1 cellular context compared by ENCODE assay signal in the genomic region with DNA sequence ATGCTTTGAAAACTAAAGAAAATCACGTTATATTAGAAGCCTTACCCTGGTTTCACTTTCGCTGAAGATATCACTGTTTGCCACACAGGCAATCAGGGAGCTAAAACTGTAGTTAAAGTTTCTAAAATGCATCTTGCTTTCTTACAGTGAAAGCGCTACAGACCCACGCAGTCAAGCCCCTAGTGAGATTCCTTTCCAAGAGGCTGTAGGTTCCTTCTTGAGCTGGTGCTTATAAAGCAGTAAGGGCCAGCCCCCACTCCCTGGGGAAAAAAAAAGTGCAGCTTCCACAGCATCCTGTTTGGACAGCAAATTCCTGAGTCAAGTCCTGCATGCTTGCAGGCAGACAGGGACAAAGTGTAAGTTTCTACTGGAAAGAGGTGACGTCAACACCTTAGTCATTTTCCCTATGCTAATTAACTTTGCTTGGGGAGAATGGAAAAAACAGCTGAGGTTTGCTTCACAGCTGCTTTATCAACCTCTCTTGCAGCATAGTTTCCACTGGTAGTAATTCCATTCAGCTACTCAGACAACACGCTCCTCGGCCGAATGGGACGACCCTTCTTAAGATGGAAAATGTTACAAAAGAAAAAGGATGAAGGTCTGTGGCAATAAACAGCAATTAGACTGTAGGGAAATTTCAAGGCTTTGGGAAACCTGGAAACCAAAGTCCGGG.
TF ChIP-seq lines count a peak whose summit lies in the region.

No MANE protein-coding gene starts in this region.

TF ChIP-seq in HepG2, 621 proteins besides CTCF, POLR2A, EP300 and RAD21 (continued from another document and continues in another):
- no peak for TF ChIP-seq ZNF326 (CRISPR knock-in tag; IDR thresholded peaks at IDR 0.05; ENCODE audit: borderline replicate concordance)
- peak; percentile 69 for TF ChIP-seq SALL1 (CRISPR knock-in tag; IDR thresholded peaks at IDR 0.05)
- peak; percentile 62; the same call in 1 of the 2 replicates for TF ChIP-seq ZNF331 (CRISPR knock-in tag; IDR thresholded peaks at IDR 0.05)
- TF ChIP-seq, protein P1, sequence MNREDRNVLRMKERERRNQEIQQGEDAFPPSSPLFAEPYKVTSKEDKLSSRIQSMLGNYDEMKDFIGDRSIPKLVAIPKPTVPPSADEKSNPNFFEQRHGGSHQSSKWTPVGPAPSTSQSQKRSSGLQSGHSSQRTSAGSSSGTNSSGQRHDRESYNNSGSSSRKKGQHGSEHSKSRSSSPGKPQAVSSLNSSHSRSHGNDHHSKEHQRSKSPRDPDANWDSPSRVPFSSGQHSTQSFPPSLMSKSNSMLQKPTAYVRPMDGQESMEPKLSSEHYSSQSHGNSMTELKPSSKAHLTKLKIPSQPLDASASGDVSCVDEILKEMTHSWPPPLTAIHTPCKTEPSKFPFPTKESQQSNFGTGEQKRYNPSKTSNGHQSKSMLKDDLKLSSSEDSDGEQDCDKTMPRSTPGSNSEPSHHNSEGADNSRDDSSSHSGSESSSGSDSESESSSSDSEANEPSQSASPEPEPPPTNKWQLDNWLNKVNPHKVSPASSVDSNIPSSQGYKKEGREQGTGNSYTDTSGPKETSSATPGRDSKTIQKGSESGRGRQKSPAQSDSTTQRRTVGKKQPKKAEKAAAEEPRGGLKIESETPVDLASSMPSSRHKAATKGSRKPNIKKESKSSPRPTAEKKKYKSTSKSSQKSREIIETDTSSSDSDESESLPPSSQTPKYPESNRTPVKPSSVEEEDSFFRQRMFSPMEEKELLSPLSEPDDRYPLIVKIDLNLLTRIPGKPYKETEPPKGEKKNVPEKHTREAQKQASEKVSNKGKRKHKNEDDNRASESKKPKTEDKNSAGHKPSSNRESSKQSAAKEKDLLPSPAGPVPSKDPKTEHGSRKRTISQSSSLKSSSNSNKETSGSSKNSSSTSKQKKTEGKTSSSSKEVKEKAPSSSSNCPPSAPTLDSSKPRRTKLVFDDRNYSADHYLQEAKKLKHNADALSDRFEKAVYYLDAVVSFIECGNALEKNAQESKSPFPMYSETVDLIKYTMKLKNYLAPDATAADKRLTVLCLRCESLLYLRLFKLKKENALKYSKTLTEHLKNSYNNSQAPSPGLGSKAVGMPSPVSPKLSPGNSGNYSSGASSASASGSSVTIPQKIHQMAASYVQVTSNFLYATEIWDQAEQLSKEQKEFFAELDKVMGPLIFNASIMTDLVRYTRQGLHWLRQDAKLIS (CRISPR knock-in tag; IDR thresholded peaks at IDR 0.05): peak; percentile 57; the same call in 1 of the 2 replicates
- no peak for TF ChIP-seq IKZF1 (IDR thresholded peaks at IDR 0.05)
- peak; percentile 80 for TF ChIP-seq ELF3 (CRISPR knock-in tag; IDR thresholded peaks at IDR 0.05)
- TF ChIP-seq CEBPG (CRISPR knock-in tag; IDR thresholded peaks at IDR 0.05): peak; percentile 67
- no peak for TF ChIP-seq SOX6 (IDR thresholded peaks at IDR 0.05)
- peak; percentile 86 for TF ChIP-seq SOX6 (CRISPR knock-in tag; IDR thresholded peaks at IDR 0.05)
- TF ChIP-seq ZNF136 (CRISPR knock-in tag; IDR thresholded peaks at IDR 0.05; ENCODE audit: low read depth): no peak
- TF ChIP-seq HMG20B (CRISPR knock-in tag; conservative IDR thresholded peaks at IDR 0.05): 0 out of 2 replicates have a peak, but pooled peaks have one; percentile 28
- TF ChIP-seq, protein P2, sequence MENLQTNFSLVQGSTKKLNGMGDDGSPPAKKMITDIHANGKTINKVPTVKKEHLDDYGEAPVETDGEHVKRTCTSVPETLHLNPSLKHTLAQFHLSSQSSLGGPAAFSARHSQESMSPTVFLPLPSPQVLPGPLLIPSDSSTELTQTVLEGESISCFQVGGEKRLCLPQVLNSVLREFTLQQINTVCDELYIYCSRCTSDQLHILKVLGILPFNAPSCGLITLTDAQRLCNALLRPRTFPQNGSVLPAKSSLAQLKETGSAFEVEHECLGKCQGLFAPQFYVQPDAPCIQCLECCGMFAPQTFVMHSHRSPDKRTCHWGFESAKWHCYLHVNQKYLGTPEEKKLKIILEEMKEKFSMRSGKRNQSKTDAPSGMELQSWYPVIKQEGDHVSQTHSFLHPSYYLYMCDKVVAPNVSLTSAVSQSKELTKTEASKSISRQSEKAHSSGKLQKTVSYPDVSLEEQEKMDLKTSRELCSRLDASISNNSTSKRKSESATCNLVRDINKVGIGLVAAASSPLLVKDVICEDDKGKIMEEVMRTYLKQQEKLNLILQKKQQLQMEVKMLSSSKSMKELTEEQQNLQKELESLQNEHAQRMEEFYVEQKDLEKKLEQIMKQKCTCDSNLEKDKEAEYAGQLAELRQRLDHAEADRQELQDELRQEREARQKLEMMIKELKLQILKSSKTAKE (CRISPR knock-in tag; IDR thresholded peaks at IDR 0.05; ENCODE audit: borderline replicate concordance): no peak
- TF ChIP-seq, protein P3, sequence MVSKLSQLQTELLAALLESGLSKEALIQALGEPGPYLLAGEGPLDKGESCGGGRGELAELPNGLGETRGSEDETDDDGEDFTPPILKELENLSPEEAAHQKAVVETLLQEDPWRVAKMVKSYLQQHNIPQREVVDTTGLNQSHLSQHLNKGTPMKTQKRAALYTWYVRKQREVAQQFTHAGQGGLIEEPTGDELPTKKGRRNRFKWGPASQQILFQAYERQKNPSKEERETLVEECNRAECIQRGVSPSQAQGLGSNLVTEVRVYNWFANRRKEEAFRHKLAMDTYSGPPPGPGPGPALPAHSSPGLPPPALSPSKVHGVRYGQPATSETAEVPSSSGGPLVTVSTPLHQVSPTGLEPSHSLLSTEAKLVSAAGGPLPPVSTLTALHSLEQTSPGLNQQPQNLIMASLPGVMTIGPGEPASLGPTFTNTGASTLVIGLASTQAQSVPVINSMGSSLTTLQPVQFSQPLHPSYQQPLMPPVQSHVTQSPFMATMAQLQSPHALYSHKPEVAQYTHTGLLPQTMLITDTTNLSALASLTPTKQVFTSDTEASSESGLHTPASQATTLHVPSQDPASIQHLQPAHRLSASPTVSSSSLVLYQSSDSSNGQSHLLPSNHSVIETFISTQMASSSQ (IDR thresholded peaks at IDR 0.05; ENCODE audit: low read depth): peak; percentile 62; the same call in 1 of the 2 replicates
- TF ChIP-seq, protein P3 (CRISPR knock-in tag; IDR thresholded peaks at IDR 0.05; ENCODE audit: borderline replicate concordance): no peak; the same call in 1 of the 2 replicates
- TF ChIP-seq ZNF207 (IDR thresholded peaks at IDR 0.05; ENCODE audit: borderline replicate concordance): no peak
- no peak for TF ChIP-seq ZFP37 (CRISPR knock-in tag; IDR thresholded peaks at IDR 0.05; ENCODE audit: borderline replicate concordance)
- TF ChIP-seq ZBTB42 (CRISPR knock-in tag; IDR thresholded peaks at IDR 0.05): no peak
- 0 out of 2 replicates have a peak, but pooled peaks have one; percentile 30 for TF ChIP-seq SOX13 (IDR thresholded peaks at IDR 0.05)
- peak in 1 of 2 experiments; percentile 87; a peak in 2 of 4 replicates for TF ChIP-seq SOX13 (CRISPR knock-in tag; conservative IDR thresholded peaks at IDR 0.05 in 1 of 2, IDR thresholded peaks at IDR 0.05 in 1 of 2)
- peak; percentile 46; the same call in 1 of the 2 replicates for TF ChIP-seq PHF8 (CRISPR knock-in tag; IDR thresholded peaks at IDR 0.05)
- TF ChIP-seq, protein P4, sequence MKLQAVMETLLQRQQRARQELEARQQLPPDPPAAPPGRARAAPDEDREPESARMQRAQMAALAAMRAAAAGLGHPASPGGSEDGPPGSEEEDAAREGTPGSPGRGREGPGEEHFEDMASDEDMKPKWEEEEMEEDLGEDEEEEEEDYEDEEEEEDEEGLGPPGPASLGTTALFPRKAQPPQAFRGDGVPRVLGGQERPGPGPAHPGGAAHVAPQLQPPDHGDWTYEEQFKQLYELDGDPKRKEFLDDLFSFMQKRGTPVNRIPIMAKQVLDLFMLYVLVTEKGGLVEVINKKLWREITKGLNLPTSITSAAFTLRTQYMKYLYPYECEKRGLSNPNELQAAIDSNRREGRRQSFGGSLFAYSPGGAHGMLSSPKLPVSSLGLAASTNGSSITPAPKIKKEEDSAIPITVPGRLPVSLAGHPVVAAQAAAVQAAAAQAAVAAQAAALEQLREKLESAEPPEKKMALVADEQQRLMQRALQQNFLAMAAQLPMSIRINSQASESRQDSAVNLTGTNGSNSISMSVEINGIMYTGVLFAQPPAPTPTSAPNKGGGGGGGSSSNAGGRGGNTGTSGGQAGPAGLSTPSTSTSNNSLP (IDR thresholded peaks at IDR 0.05; ENCODE audit: low read depth, low read length): peak; percentile 67; the same call in 1 of the 2 replicates
- TF ChIP-seq ZNF530 (CRISPR knock-in tag; IDR thresholded peaks at IDR 0.05; ENCODE audit: low read depth): no peak
- no peak for TF ChIP-seq HNRNPL (IDR thresholded peaks at IDR 0.05; ENCODE audit: low read depth, low read length)
- TF ChIP-seq, protein P5, sequence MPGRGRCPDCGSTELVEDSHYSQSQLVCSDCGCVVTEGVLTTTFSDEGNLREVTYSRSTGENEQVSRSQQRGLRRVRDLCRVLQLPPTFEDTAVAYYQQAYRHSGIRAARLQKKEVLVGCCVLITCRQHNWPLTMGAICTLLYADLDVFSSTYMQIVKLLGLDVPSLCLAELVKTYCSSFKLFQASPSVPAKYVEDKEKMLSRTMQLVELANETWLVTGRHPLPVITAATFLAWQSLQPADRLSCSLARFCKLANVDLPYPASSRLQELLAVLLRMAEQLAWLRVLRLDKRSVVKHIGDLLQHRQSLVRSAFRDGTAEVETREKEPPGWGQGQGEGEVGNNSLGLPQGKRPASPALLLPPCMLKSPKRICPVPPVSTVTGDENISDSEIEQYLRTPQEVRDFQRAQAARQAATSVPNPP (CRISPR knock-in tag; IDR thresholded peaks at IDR 0.05): no peak
- no peak for TF ChIP-seq ESRRA (CRISPR knock-in tag; IDR thresholded peaks at IDR 0.05; ENCODE audit: low read depth)
- TF ChIP-seq ZNF296 (CRISPR knock-in tag; conservative IDR thresholded peaks at IDR 0.05): no peak
- TF ChIP-seq PHB2 (IDR thresholded peaks at IDR 0.05; ENCODE audit: partially characterized antibody): no peak
- TF ChIP-seq, protein P6, sequence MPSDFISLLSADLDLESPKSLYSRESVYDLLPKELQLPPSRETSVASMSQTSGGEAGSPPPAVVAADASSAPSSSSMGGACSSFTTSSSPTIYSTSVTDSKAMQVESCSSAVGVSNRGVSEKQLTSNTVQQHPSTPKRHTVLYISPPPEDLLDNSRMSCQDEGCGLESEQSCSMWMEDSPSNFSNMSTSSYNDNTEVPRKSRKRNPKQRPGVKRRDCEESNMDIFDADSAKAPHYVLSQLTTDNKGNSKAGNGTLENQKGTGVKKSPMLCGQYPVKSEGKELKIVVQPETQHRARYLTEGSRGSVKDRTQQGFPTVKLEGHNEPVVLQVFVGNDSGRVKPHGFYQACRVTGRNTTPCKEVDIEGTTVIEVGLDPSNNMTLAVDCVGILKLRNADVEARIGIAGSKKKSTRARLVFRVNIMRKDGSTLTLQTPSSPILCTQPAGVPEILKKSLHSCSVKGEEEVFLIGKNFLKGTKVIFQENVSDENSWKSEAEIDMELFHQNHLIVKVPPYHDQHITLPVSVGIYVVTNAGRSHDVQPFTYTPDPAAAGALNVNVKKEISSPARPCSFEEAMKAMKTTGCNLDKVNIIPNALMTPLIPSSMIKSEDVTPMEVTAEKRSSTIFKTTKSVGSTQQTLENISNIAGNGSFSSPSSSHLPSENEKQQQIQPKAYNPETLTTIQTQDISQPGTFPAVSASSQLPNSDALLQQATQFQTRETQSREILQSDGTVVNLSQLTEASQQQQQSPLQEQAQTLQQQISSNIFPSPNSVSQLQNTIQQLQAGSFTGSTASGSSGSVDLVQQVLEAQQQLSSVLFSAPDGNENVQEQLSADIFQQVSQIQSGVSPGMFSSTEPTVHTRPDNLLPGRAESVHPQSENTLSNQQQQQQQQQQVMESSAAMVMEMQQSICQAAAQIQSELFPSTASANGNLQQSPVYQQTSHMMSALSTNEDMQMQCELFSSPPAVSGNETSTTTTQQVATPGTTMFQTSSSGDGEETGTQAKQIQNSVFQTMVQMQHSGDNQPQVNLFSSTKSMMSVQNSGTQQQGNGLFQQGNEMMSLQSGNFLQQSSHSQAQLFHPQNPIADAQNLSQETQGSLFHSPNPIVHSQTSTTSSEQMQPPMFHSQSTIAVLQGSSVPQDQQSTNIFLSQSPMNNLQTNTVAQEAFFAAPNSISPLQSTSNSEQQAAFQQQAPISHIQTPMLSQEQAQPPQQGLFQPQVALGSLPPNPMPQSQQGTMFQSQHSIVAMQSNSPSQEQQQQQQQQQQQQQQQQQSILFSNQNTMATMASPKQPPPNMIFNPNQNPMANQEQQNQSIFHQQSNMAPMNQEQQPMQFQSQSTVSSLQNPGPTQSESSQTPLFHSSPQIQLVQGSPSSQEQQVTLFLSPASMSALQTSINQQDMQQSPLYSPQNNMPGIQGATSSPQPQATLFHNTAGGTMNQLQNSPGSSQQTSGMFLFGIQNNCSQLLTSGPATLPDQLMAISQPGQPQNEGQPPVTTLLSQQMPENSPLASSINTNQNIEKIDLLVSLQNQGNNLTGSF (CRISPR knock-in tag; IDR thresholded peaks at IDR 0.05): no peak
- no peak; the same call in 1 of the 2 replicates for TF ChIP-seq ZNF564 (CRISPR knock-in tag; IDR thresholded peaks at IDR 0.05)
- TF ChIP-seq JUND (CRISPR knock-in tag; IDR thresholded peaks at IDR 0.05): peak; percentile 55; the same call in 1 of the 2 replicates
- no peak for TF ChIP-seq HOXD1 (CRISPR knock-in tag; IDR thresholded peaks at IDR 0.05)
- TF ChIP-seq, protein P7, sequence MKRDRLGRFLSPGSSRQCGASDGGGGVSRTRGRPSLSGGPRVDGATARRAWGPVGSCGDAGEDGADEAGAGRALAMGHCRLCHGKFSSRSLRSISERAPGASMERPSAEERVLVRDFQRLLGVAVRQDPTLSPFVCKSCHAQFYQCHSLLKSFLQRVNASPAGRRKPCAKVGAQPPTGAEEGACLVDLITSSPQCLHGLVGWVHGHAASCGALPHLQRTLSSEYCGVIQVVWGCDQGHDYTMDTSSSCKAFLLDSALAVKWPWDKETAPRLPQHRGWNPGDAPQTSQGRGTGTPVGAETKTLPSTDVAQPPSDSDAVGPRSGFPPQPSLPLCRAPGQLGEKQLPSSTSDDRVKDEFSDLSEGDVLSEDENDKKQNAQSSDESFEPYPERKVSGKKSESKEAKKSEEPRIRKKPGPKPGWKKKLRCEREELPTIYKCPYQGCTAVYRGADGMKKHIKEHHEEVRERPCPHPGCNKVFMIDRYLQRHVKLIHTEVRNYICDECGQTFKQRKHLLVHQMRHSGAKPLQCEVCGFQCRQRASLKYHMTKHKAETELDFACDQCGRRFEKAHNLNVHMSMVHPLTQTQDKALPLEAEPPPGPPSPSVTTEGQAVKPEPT (CRISPR knock-in tag; IDR thresholded peaks at IDR 0.05; ENCODE audit: low read depth): no peak
- TF ChIP-seq ZNF317 (CRISPR knock-in tag; IDR thresholded peaks at IDR 0.05): 0 out of 2 replicates have a peak, but pooled peaks have one; percentile 36
- TF ChIP-seq ZFP90 (CRISPR knock-in tag; IDR thresholded peaks at IDR 0.05; ENCODE audit: borderline replicate concordance): 0 out of 2 replicates have a peak, but pooled peaks have one; percentile 11
- no peak for TF ChIP-seq SNAI1 (CRISPR knock-in tag; IDR thresholded peaks at IDR 0.05; ENCODE audit: borderline replicate concordance)
- no peak for TF ChIP-seq NFYC (CRISPR knock-in tag; IDR thresholded peaks at IDR 0.05)
- peak; percentile 63; the same call in 1 of the 2 replicates for TF ChIP-seq SIN3A (IDR thresholded peaks at IDR 0.05; ENCODE audit: borderline replicate concordance, low read depth, low read length)
